Comparison of ENCODE assay signal across 13 cellular contexts in the genomic region with DNA sequence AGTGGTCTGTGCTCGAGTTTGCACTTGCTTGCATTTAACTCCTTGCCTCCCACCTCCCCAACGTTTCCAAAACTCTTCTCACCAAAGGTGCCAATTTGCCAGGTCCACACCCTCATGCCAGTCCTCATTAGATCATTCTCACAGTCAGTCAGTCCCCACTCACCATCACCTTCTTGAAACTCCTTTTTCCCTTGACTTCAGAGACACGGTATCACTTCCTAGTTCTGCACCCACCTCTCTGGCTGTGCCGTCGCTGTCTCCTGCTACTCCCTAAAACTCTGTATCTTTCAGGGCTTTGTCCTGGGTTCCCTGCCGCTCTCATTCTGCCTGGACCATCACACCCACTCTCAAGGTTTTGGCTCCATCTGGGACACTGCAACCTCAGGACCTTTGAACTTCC. TPM values are rescaled to one million over a fixed set of nuclear protein-coding genes. Genes with fewer than 3 reads are reported as not detected.
DNase-seq lines count a peak whose midpoint lies in the region; ATAC-seq, FAIRE-seq and TF ChIP-seq lines count a peak whose summit lies in the region.
"Had no signal": no experiment of that assay in that cellular context is flagged by ENCODE, and none has a peak within 500 bp of the region (broad histone marks: within the 10 kb centered on the region; RNA-seq: fewer than 3 reads in every experiment).

No MANE protein-coding gene starts in this region.

- peaks cover 8% of the 10 kb centered on the region for H3K27me3 ChIP-seq in CD4-positive, CD25-positive, alpha-beta regulatory T cell (ENCODE audit: control insufficient read depth, insufficient read depth, low read length)
- H3K27me3 ChIP-seq in Loucy (ENCODE audit: insufficient read depth, low read length, poor library complexity, severe bottlenecking) (no peaks in the 10 kb centered on the region), GM12878 (replicated peaks in 1 of 2; ENCODE audit: control insufficient read depth in 2 of 2, insufficient read depth in 2 of 2, low read length in 1 of 2) (peaks cover 6 to 9% of the 10 kb centered on the region in 2 experiments), H9 (ENCODE audit: insufficient read depth, low read length) (no peaks in the 10 kb centered on the region)

- no peak for TF ChIP-seq RAD21 in GM12878 (IDR thresholded peaks at IDR 0.05; ENCODE audit: insufficient read depth, low read depth, low read length)

- no peaks in the 10 kb centered on the region for H3F3A ChIP-seq in Loucy (ENCODE audit: low read depth)

- H3K18ac ChIP-seq in H9 (ENCODE audit: insufficient read length, low read depth, low read length), result no peak overlapping the region

- no peak overlapping the region for H2BK12ac ChIP-seq in H9 (ENCODE audit: insufficient read length, low read depth, low read length)

- H3K79me2 ChIP-seq in Loucy (ENCODE audit: insufficient read depth, low read length) (no peaks in the 10 kb centered on the region), GM12878 (ENCODE audit: control insufficient read depth, insufficient read depth, low read length) (no peaks in the 10 kb centered on the region), H9 (ENCODE audit: insufficient read depth, low read length) (no peaks in the 10 kb centered on the region)

- H4K8ac ChIP-seq in H9 (replicated peaks; ENCODE audit: insufficient read length, low read depth, low read length), result no peak overlapping the region

- no peak overlapping the region for H3K9ac ChIP-seq in Loucy (ENCODE audit: low read depth, low read length, poor library complexity, severe bottlenecking)
- H3K9ac ChIP-seq in GM12878 (ENCODE audit: control insufficient read depth, insufficient read depth, low read length), result no peak overlapping the region
- no peak overlapping the region for H3K9ac ChIP-seq in H9 (ENCODE audit: extremely low read depth, insufficient read length, low read length)

- H2BK20ac ChIP-seq in H9 (ENCODE audit: low read depth, low read length, poor library complexity, severe bottlenecking), result no peak overlapping the region

- no peak overlapping the region for H4K5ac ChIP-seq in H9 (ENCODE audit: insufficient read length, low read depth, low read length)

- in situ Hi-C loops in GM12878 (cut with MboI), result loop anchor here (10.0 kb wide), 1 partner anchor 782 kb away; no protein-coding TSS in a partner anchor

- peaks cover 23% of the 10 kb centered on the region for H3K27me3 Mint-ChIP-seq in CD4-positive, CD25-positive, alpha-beta regulatory T cell
- no peaks in the 10 kb centered on the region for H3K27me3 Mint-ChIP-seq in nephron progenitor cell (ENCODE audit: low read depth, poor library complexity)
- H3K27me3 Mint-ChIP-seq in H9 (ENCODE audit: low read depth), result no peaks in the 10 kb centered on the region; the same call in 1 of the 2 replicates

- H2BK5ac ChIP-seq in H9 (ENCODE audit: insufficient read length, low read length), result no peak overlapping the region

- SMC1A ChIA-PET in GM12878 (lab: Charles Lee; ENCODE audit: uncharacterized antibody, unreplicated experiment), result no interaction called here

- peaks cover 2% of the 10 kb centered on the region for H3K79me1 ChIP-seq in H9 (ENCODE audit: insufficient read depth, low read depth, low read length, poor library complexity, severe bottlenecking)

- H2AFZ ChIP-seq in Loucy (ENCODE audit: low read length) (peak overlapping the region; percentile 42), GM12878 (ENCODE audit: control insufficient read depth, low read depth, low read length) (no peak overlapping the region), H9 (ENCODE audit: low read length) (no peak overlapping the region)

- H3K4me3 Mint-ChIP-seq in CD4-positive, CD25-positive, alpha-beta regulatory T cell, result peak overlapping the region in 3 of 4 donors; percentile 2 to 47 (median 18)
- no peak overlapping the region for H3K4me3 Mint-ChIP-seq in nephron progenitor cell
- H3K4me3 Mint-ChIP-seq in H9, result no peak overlapping the region
- H3K4me3 Mint-ChIP-seq: activated CD8-positive, alpha-beta T cell treated with anti-CD3 and anti-CD28 coated beads, Interleukin-2, amount 10 ng/mL, durations not matched to agents 7 days and 5 days had no signal

- H3T11ph ChIP-seq in H9 (ENCODE audit: low read length), result no peak overlapping the region

- 20% methylated on average over 6 of the region's 6 CpGs for WGBS in GM12878 (ENCODE audit: insufficient coverage, insufficient replicate concordance, low lambda C conversion rate, missing lambda C conversion rate)
- no CpG with 5 or more reads among the region's 6 CpGs for WGBS in H9 (ENCODE audit: extremely low coverage, insufficient read length, low lambda C conversion rate)

- TF ChIP-seq POLR2A in GM12878 (IDR thresholded peaks at IDR 0.05; ENCODE audit: low read depth, low read length), result no peak

- peaks cover 4 to 13% (median 7%) of the 10 kb centered on the region in 4 donors for H3K4me1 Mint-ChIP-seq in CD4-positive, CD25-positive, alpha-beta regulatory T cell
- peaks cover 14% of the 10 kb centered on the region for H3K4me1 Mint-ChIP-seq in nephron progenitor cell
- peaks cover 13 to 16% of the 10 kb centered on the region in 2 experiments for H3K4me1 Mint-ChIP-seq in H9

- no peak for FAIRE-seq in GM12878 (lab: Jason Lieb, UNC)

- CTCF ChIA-PET in GM12878 (lab: Yijun Ruan, JAX), result no interaction called here

- H3K14ac ChIP-seq in H9 (ENCODE audit: insufficient read depth, low read length), result no peak overlapping the region

- peak overlapping the region; percentile 18 for H3K4me2 ChIP-seq in Loucy (ENCODE audit: low read depth, low read length, poor library complexity, severe bottlenecking)
- no peak overlapping the region for H3K4me2 ChIP-seq in GM12878 (ENCODE audit: control insufficient read depth, insufficient read depth)
- no peak overlapping the region for H3K4me2 ChIP-seq in H9 (ENCODE audit: insufficient read depth, insufficient read length, low read length)

- H3K36me3 ChIP-seq in CD4-positive, CD25-positive, alpha-beta regulatory T cell (ENCODE audit: control insufficient read depth, insufficient read depth, low read length), result no peaks in the 10 kb centered on the region
- H3K36me3 ChIP-seq in Loucy (ENCODE audit: insufficient read depth, low read length), result no peaks in the 10 kb centered on the region
- H3K36me3 ChIP-seq in GM12878 (ENCODE audit: control insufficient read depth in 2 of 2, insufficient read depth in 2 of 2, low read length in 1 of 2), result no peaks in the 10 kb centered on the region

- peaks cover 11% of the 10 kb centered on the region for H3K23me2 ChIP-seq in H9 (ENCODE audit: insufficient read length, low read depth, low read length, poor library complexity, severe bottlenecking)

- H3K4ac ChIP-seq in H9 (ENCODE audit: low read depth, low read length), result no peak overlapping the region

- H3K9me2 ChIP-seq in Loucy (replicated peaks; ENCODE audit: low read depth, low read length), result no peaks in the 10 kb centered on the region

- H4K91ac ChIP-seq in H9 (ENCODE audit: insufficient read length, low read depth, low read length), result no peak overlapping the region

- H3K4me1 ChIP-seq in CD4-positive, CD25-positive, alpha-beta regulatory T cell (ENCODE audit: control insufficient read depth, insufficient read depth, low read length, poor library complexity, severe bottlenecking), result peaks cover 19% of the 10 kb centered on the region
- H3K4me1 ChIP-seq in Loucy (ENCODE audit: insufficient read depth, low read length, poor library complexity, severe bottlenecking) (no peaks in the 10 kb centered on the region), GM12878 (ENCODE audit: control insufficient read depth, insufficient read depth, low read length) (peaks cover 6% of the 10 kb centered on the region), H9 (ENCODE audit: insufficient read depth, low read length) (no peaks in the 10 kb centered on the region; the same call in 1 of the 2 replicates)

- no peak overlapping the region for H3K27ac ChIP-seq in CD4-positive, CD25-positive, alpha-beta regulatory T cell (ENCODE audit: insufficient read depth, low read length, poor library complexity, severe bottlenecking)
- H3K27ac ChIP-seq in GM12878 (ENCODE audit: control insufficient read depth, insufficient read depth) (no peak overlapping the region), H9 (ENCODE audit: insufficient read length, low read depth, low read length) (no peak overlapping the region)

- H3K23ac ChIP-seq in H9 (ENCODE audit: insufficient read length, low read depth, low read length), result no peak overlapping the region

- RAD21 ChIA-PET in GM12878 (lab: Charles Lee; ENCODE audit: unreplicated experiment), result no interaction called here

- H4K20me1 ChIP-seq in Loucy (ENCODE audit: insufficient read depth, low read length, poor library complexity, severe bottlenecking) (no peaks in the 10 kb centered on the region), GM12878 (ENCODE audit: control insufficient read depth, insufficient read depth) (no peaks in the 10 kb centered on the region), H9 (ENCODE audit: control insufficient read depth, insufficient read depth, insufficient read length) (peaks cover 2% of the 10 kb centered on the region)

- no peak overlapping the region for H2AK5ac ChIP-seq in H9 (ENCODE audit: insufficient read length, low read length)

- intact Hi-C loops in GM12878 (cut with micrococcal nuclease; ENCODE audit: unreplicated experiment), result no loop called here

- no peak overlapping the region for H2BK120ac ChIP-seq in H9 (ENCODE audit: low read depth, low read length, poor library complexity, severe bottlenecking)

- BruUV-seq in GM12878 (replicated peaks; lab: Mats Ljungman, UMichigan), result no TSS peak

- TF ChIP-seq CTCF in Loucy (conservative IDR thresholded peaks at IDR 0.05; ENCODE audit: low read length) (no peak), GM12878 (IDR thresholded peaks at IDR 0.05 in 2 of 3, conservative IDR thresholded peaks at IDR 0.05 in 1 of 3; ENCODE audit: control insufficient read depth in 2 of 3, extremely low read depth in 1 of 3, insufficient read depth in 1 of 3, low read depth in 3 of 3, low read length in 3 of 3) (no peak), nephron progenitor cell (IDR thresholded peaks at IDR 0.05) (no peak), H9 (conservative IDR thresholded peaks at IDR 0.05) (no peak)

- H2BK15ac ChIP-seq in H9 (ENCODE audit: low read depth, low read length), result no peak overlapping the region

- POLR2A ChIA-PET in GM12878 (lab: Charles Lee), result no interaction called here

- no peak overlapping the region for H3K56ac ChIP-seq in H9 (ENCODE audit: insufficient read length, low read depth, low read length)

- peaks cover 0 to 2% (median 0%) of the 10 kb centered on the region in 7 donors for H3K9me3 Mint-ChIP-seq in CD4-positive, CD25-positive, alpha-beta regulatory T cell
- H3K9me3 Mint-ChIP-seq in nephron progenitor cell (no peaks in the 10 kb centered on the region), H9 (no peaks in the 10 kb centered on the region; a peak in 1 of 5 replicates)
- H3K9me3 Mint-ChIP-seq: naive thymus-derived CD8-positive, alpha-beta T cell had no signal

- no peak for ATAC-seq in CD4-positive, CD25-positive, alpha-beta regulatory T cell (ENCODE audit: low read depth in 2 of 2)
- ATAC-seq in GM12878 (peak; percentile 42), HG02623 (IDR thresholded peaks at IDR 0.05; ENCODE audit: unreplicated experiment) (no peak), GM18873 (IDR thresholded peaks at IDR 0.05; ENCODE audit: low FRiP score, unreplicated experiment) (no peak)
- ATAC-seq: activated CD8-positive, alpha-beta T cell treated with anti-CD3 and anti-CD28 coated beads, Interleukin-2, amount 10 ng/mL, durations not matched to agents 7 days and 5 days; naive thymus-derived CD8-positive, alpha-beta T cell had no signal

- no peak for TF ChIP-seq EP300 in GM12878 (IDR thresholded peaks at IDR 0.05; ENCODE audit: borderline replicate concordance in 1 of 2, control insufficient read depth in 1 of 2, low read depth in 2 of 2, low read length in 2 of 2)

- DNase-seq in CD4-positive, CD25-positive, alpha-beta regulatory T cell, result no peak
- DNase-seq in GM12878 (ENCODE audit: low read depth, low spot score), result no peak
- no peak for DNase-seq in nephron progenitor cell
- DNase-seq in T-helper 2 cell, result no peak
- DNase-seq in H9, result no peak
- DNase-seq: activated CD4-positive, CD25-positive, alpha-beta regulatory T cell treated with anti-CD3 and anti-CD28 coated beads, Interleukin-2, amount 50 U/mL, for 72 hours; naive thymus-derived CD8-positive, alpha-beta T cell; NCI-H524 treated with DMSO at 0.1 percent for 48 hours had no signal

- no peaks in the 10 kb centered on the region for H3K36me3 Mint-ChIP-seq in CD4-positive, CD25-positive, alpha-beta regulatory T cell
- H3K36me3 Mint-ChIP-seq in nephron progenitor cell (ENCODE audit: low read depth), result no peaks in the 10 kb centered on the region
- H3K36me3 Mint-ChIP-seq in H9 (ENCODE audit: insufficient read depth in 1 of 3, low read depth in 3 of 3), result peaks cover 2 to 5% (median 4%) of the 10 kb centered on the region in 3 experiments; a peak in 6 of 7 replicates

- H3K4me3 ChIP-seq in CD4-positive, CD25-positive, alpha-beta regulatory T cell (ENCODE audit: low read depth, low read length), result no peak overlapping the region
- H3K4me3 ChIP-seq in Loucy (ENCODE audit: low read length, poor library complexity, severe bottlenecking) (no peak overlapping the region), GM12878 (no peak overlapping the region)

- no peaks in the 10 kb centered on the region for H3K9me3 ChIP-seq in CD4-positive, CD25-positive, alpha-beta regulatory T cell (ENCODE audit: control insufficient read depth in 2 of 2, low read length in 2 of 2)
- H3K9me3 ChIP-seq in Loucy (ENCODE audit: insufficient read depth, low read depth, low read length) (no peaks in the 10 kb centered on the region), GM12878 (replicated peaks; ENCODE audit: control insufficient read depth, insufficient read depth, low read length) (no peaks in the 10 kb centered on the region), H9 (ENCODE audit: control insufficient read depth, low read depth, low read length) (no peaks in the 10 kb centered on the region)

- no peak overlapping the region for H3K27ac Mint-ChIP-seq in CD4-positive, CD25-positive, alpha-beta regulatory T cell
- H3K27ac Mint-ChIP-seq in nephron progenitor cell (peak overlapping the region; percentile 55), H9 (no peak overlapping the region; a peak in 1 of 7 replicates)
- H3K27ac Mint-ChIP-seq: activated CD8-positive, alpha-beta T cell treated with anti-CD3 and anti-CD28 coated beads, Interleukin-2, amount 10 ng/mL, durations not matched to agents 7 days and 5 days; CD14-positive monocyte had no signal

RNA-seq across cellular contexts. Expression of a gene that starts 19.6 kb away (rescaled TPM):
- 7.7 TPM for total RNA-seq in CD4-positive, CD25-positive, alpha-beta regulatory T cell
- polyA plus RNA-seq in CD4-positive, CD25-positive, alpha-beta regulatory T cell, result 10 to 100 TPM; 14.2 to 22.4 (median 14.6) TPM
- total RNA-seq in GM12878 (2013; cell fraction: nucleolus; rRNA removed), result 0.56 TPM in 1 of 2 replicates, not detected in the other
- total RNA-seq in GM12878 (2014; rRNA removed) (not detected in 2 replicates), GM12878 (2014; rRNA removed; fragmentation: Illumina TruSeq; extraction: Trizol) (not detected in 2 replicates), GM12878 (2021) (0.16 and 0.36 TPM in 2 replicates), H9 (2021) (75.6 and 76.5 TPM in 2 replicates)
- not detected for polyA plus RNA-seq in GM12878 (2011; ENCODE audit: low read depth)
- polyA plus RNA-seq in GM12878 (2011; rRNA removed) (2.4 and 3.5 TPM in 2 replicates), GM12878 (2014; fragmentation: Illumina TruSeq; extraction: Trizol) (0.07 TPM in 1 of 2 replicates, not detected in the other), GM12878 (2014; fragmentation: Nextera tagmentation; extraction: Ambion mirVana) (not detected), GM12878 (2014; rRNA removed) (0.04 and 0.27 TPM in 2 replicates), GM12878 (2016; fragmentation: Nextera tagmentation; extraction: Ambion mirVana) (under 1 TPM in 1 of 2 experiments, not detected in 1; 0.09 TPM)
- polyA plus RNA-seq in GM12878 (2011; cell fraction: cytosol; rRNA removed), result 4.4 and 6.4 TPM in 2 replicates
- polyA plus RNA-seq in GM12878 (2011; cell fraction: nucleus; rRNA removed), result 1.4 and 2.7 TPM in 2 replicates
- polyA plus RNA-seq in GM12878 (2012), result 0.15 and 0.31 TPM in 2 replicates
- 2.2 and 4.4 TPM in 2 replicates for polyA minus RNA-seq in GM12878 (2011; rRNA and poly(A)+ RNA removed)
- polyA minus RNA-seq in GM12878 (2011; cell fraction: cytosol; rRNA and poly(A)+ RNA removed), result 0.94 and 1.7 TPM in 2 replicates
- polyA minus RNA-seq in GM12878 (2011; cell fraction: nucleus; rRNA and poly(A)+ RNA removed), result 0.57 and 1.5 TPM in 2 replicates
- polyA plus RNA-seq: CD14-positive monocyte had no signal

Comparison
In these comparisons a context has a peak if more than half of its experiments do, and no peak if none do; other contexts are left out.
1. H3K4me3 Mint-ChIP-seq: peak in CD4-positive, CD25-positive, alpha-beta regulatory T cell (3 of 4); none in nephron progenitor cell (single experiment) and H9 (0 of 2).